ENCODE assay signal across 8 cellular contexts in genomic region chr1:150066838-150067183, GRCh38. TPM values are rescaled to one million over a fixed set of nuclear protein-coding genes. Genes with fewer than 3 reads are reported as not detected.
A peak's percentile ranks its signal among the peaks of the same experiment; 100 is the strongest.
DNase-seq lines count a peak whose midpoint lies in the region; ATAC-seq and TF ChIP-seq lines count a peak whose summit lies in the region.

No MANE protein-coding gene starts in this region.

- TF ChIP-seq EP300 in ovary (IDR thresholded peaks at IDR 0.05) = no peak

- no peaks in the 10 kb centered on the region for H3K9me3 Mint-ChIP-seq in activated T-helper 1 cell treated with anti-CD3 and anti-CD28 coated beads, Interleukin-12 subunit alpha, Interleukin-12 subunit beta, Interleukin-2, Interleukin-4 antibody, amounts not matched to agents 30 ng/mL and 10 ng/mL and 1 ng/mL, durations not matched to agents 14 hours and 24 hours and 36 hours

- no peaks in the 10 kb centered on the region for H3K27me3 ChIP-seq in ovary

- peaks cover 8% of the 10 kb centered on the region for H3K27me3 Mint-ChIP-seq in activated T-helper 1 cell treated with anti-CD3 and anti-CD28 coated beads, Interleukin-12 subunit alpha, Interleukin-12 subunit beta, Interleukin-2, Interleukin-4 antibody, amounts not matched to agents 30 ng/mL and 10 ng/mL and 1 ng/mL, durations not matched to agents 14 hours and 24 hours and 36 hours (ENCODE audit: insufficient read depth)

- H3K36me3 Mint-ChIP-seq in activated T-helper 1 cell treated with anti-CD3 and anti-CD28 coated beads, Interleukin-12 subunit alpha, Interleukin-12 subunit beta, Interleukin-2, Interleukin-4 antibody, amounts not matched to agents 30 ng/mL and 10 ng/mL and 1 ng/mL, durations not matched to agents 14 hours and 24 hours and 36 hours (ENCODE audit: low read depth) = peaks cover 10% of the 10 kb centered on the region

- H3K27ac Mint-ChIP-seq in activated T-helper 1 cell treated with anti-CD3 and anti-CD28 coated beads, Interleukin-12 subunit alpha, Interleukin-12 subunit beta, Interleukin-2, Interleukin-4 antibody, amounts not matched to agents 30 ng/mL and 10 ng/mL and 1 ng/mL, durations not matched to agents 14 hours and 24 hours and 36 hours = peak overlapping the region; percentile 98

- H3K9me3 ChIP-seq in ovary = no peaks in the 10 kb centered on the region

- intact Hi-C loops in activated T-helper 1 cell treated with anti-CD3 and anti-CD28 coated beads, Interleukin-12 subunit alpha, Interleukin-12 subunit beta, Interleukin-2, Interleukin-4 antibody, amounts not matched to agents 30 ng/mL and 10 ng/mL and 1 ng/mL, durations not matched to agents 14 hours and 24 hours and 36 hours (cut with micrococcal nuclease) = loop anchor here (1.0 to 5.0 kb wide), 8 partner anchors 56 to 254 kb away; partner anchors contain the start of genes ANP32E, OTUD7B, PLEKHO1 and PRPF3
- intact Hi-C loops in head of caudate nucleus (cut with DNase I) (loop anchor here (10.0 kb wide), 1 partner anchor 118 kb away; no protein-coding TSS in a partner anchor), ovary (cut with DNase I) (loop anchor here in 2 of 4 donors (2.0 to 10.0 kb wide), 3 partner anchors 58 to 172 kb away; partner anchors contain the start of gene BOLA1 (in 1 of the 2))

- DNase-seq in NCI-H526 (lab: John Stamatoyannopoulos, UW) = peak; percentile 94 to 97
- peak; percentile 14 for DNase-seq in activated T-helper 1 cell treated with anti-CD3 and anti-CD28 coated beads, Interleukin-12 subunit alpha, Interleukin-12 subunit beta, Interleukin-2, Interleukin-4 antibody, amounts not matched to agents 30 ng/mL and 10 ng/mL and 1 ng/mL, durations not matched to agents 14 hours and 24 hours and 36 hours (ENCODE audit: low spot score)
- DNase-seq in head of caudate nucleus = peak in 33 of 42 donors; percentile 24 to 69 (median 54)
- peak in 3 of 5 donors; percentile 69 to 75 (median 72) for DNase-seq in ovary
- DNase-seq in SKM-1 treated with dmso at 0.1 percent for 144 hours (lab: John Stamatoyannopoulos, UW; ENCODE audit: unreplicated experiment) = no peak

- H3K4me1 Mint-ChIP-seq in activated T-helper 1 cell treated with anti-CD3 and anti-CD28 coated beads, Interleukin-12 subunit alpha, Interleukin-12 subunit beta, Interleukin-2, Interleukin-4 antibody, amounts not matched to agents 30 ng/mL and 10 ng/mL and 1 ng/mL, durations not matched to agents 14 hours and 24 hours and 36 hours (ENCODE audit: low read depth) = peaks cover 45% of the 10 kb centered on the region

- H3K4me1 ChIP-seq in ovary (ENCODE audit: insufficient read depth) = peaks cover 3% of the 10 kb centered on the region
- H3K4me1 ChIP-seq in urinary bladder (ENCODE audit: insufficient read depth) = no peaks in the 10 kb centered on the region

- peak overlapping the region; percentile 89 to 97 for H3K27ac ChIP-seq in ovary
- H3K27ac ChIP-seq in urinary bladder (ENCODE audit: low read depth) = peak overlapping the region; percentile 76

- no peak for TF ChIP-seq POLR2A in ovary (IDR thresholded peaks at IDR 0.05)

- H3K36me3 ChIP-seq in ovary (no peaks in the 10 kb centered on the region), urinary bladder (ENCODE audit: insufficient read depth) (no peaks in the 10 kb centered on the region)

- peak overlapping the region; percentile 97 for H3K4me3 Mint-ChIP-seq in activated T-helper 1 cell treated with anti-CD3 and anti-CD28 coated beads, Interleukin-12 subunit alpha, Interleukin-12 subunit beta, Interleukin-2, Interleukin-4 antibody, amounts not matched to agents 30 ng/mL and 10 ng/mL and 1 ng/mL, durations not matched to agents 14 hours and 24 hours and 36 hours

- peak overlapping the region; percentile 64 for H3K4me3 ChIP-seq in ovary
- H3K4me3 ChIP-seq in urinary bladder (ENCODE audit: low read depth, low read length) = peak overlapping the region; percentile 55

- WGBS in ovary, 3 donors = 0 to 1% (median 1%) methylated on average over 18 of the region's 18 CpGs
- under 1% methylated on average over 18 of the region's 18 CpGs for WGBS in urinary bladder

- no peak for TF ChIP-seq CTCF in ovary (IDR thresholded peaks at IDR 0.05)

- ATAC-seq in GM18498 (IDR thresholded peaks at IDR 0.05; ENCODE audit: unreplicated experiment) (peak; percentile 32), HG02840 (IDR thresholded peaks at IDR 0.05; ENCODE audit: low FRiP score, unreplicated experiment) (peak; percentile 24)

RNA-seq across cellular contexts. Expression of gene VPS45, which starts 0.8 kb away (rescaled TPM):
- total RNA-seq in activated T-helper 1 cell treated with anti-CD3 and anti-CD28 coated beads, Interleukin-12 subunit alpha, Interleukin-12 subunit beta, Interleukin-2, Interleukin-4 antibody, amounts not matched to agents 30 ng/mL and 10 ng/mL and 1 ng/mL, durations not matched to agents 14 hours and 24 hours and 36 hours = 25.9 and 30.2 TPM in 2 replicates
- total RNA-seq in ovary (10 to 100 TPM; 19.1 to 39.1 (median 32.7) TPM), urinary bladder (102 TPM)
- polyA plus RNA-seq in ovary (10 to 100 TPM; 16.8 to 45.8 TPM), urinary bladder (28.8 TPM)

RNA-seq across cellular contexts. Expression of gene OTUD7B, which starts 56.3 kb away (rescaled TPM):
- total RNA-seq in activated T-helper 1 cell treated with anti-CD3 and anti-CD28 coated beads, Interleukin-12 subunit alpha, Interleukin-12 subunit beta, Interleukin-2, Interleukin-4 antibody, amounts not matched to agents 30 ng/mL and 10 ng/mL and 1 ng/mL, durations not matched to agents 14 hours and 24 hours and 36 hours = 41.1 and 41.8 TPM in 2 replicates
- 10 to 100 TPM; 16.5 to 40.1 (median 34.1) TPM for total RNA-seq in ovary
- 10 to 100 TPM in 1 of 2 donors, 1 to 10 TPM in 1; 9.4 to 17.3 TPM for polyA plus RNA-seq in ovary
- total RNA-seq in urinary bladder = 20.9 TPM
- 9.2 TPM for polyA plus RNA-seq in urinary bladder
